Comparison of ENCODE assay signal across 9 cellular contexts in the genomic region with DNA sequence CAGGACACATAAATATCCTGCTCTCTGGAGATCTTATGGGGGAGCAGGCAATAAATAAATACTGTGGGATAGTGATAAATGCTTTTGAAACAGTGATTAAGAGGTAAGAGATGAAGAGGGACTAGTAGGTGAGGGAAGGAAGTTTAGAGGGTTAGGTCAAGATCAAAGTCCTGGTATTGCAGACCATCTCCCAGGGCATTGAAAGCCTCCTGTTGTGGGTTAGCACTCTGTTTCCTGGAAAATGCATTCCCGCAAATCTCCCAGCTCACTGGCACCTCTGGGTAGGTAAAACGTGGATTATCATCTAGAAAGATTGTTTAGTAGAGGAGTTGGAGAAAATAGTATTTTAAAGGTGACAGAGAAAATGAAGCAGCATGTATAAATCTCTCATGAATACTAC. TPM values are rescaled to one million over a fixed set of nuclear protein-coding genes. Genes with fewer than 3 reads are reported as not detected.
DNase-seq lines count a peak whose midpoint lies in the region; ATAC-seq, FAIRE-seq and TF ChIP-seq lines count a peak whose summit lies in the region.
"Had no signal": no experiment of that assay in that cellular context is flagged by ENCODE, and none has a peak within 500 bp of the region (broad histone marks: within the 10 kb centered on the region; RNA-seq: fewer than 3 reads in every experiment).

No MANE protein-coding gene starts in this region.

- H3K79me2 ChIP-seq in SU-DHL-6 (ENCODE audit: insufficient read depth, low read length): peaks cover 63% of the 10 kb centered on the region
- peaks cover 52% of the 10 kb centered on the region for H3K79me2 ChIP-seq in endothelial cell of umbilical vein (ENCODE audit: control insufficient read depth, insufficient read depth, low read length)

- H2AFZ ChIP-seq in SU-DHL-6 (ENCODE audit: low read depth, low read length, severe bottlenecking) (no peak overlapping the region), endothelial cell of umbilical vein (ENCODE audit: low read depth, low read length) (no peak overlapping the region)

- H3K4me3 ChIP-seq in SU-DHL-6 (ENCODE audit: insufficient read depth, low read length, poor library complexity, severe bottlenecking) (peak overlapping the region; percentile 85), endothelial cell of umbilical vein (replicated peaks in 1 of 3; ENCODE audit: insufficient read depth in 1 of 3, low read depth in 1 of 3, low read length in 3 of 3) (peak overlapping the region in 2 of 3 experiments; percentile 67 to 88), retinal pigment epithelial cell (ENCODE audit: low read length) (peak overlapping the region; percentile 96)

- peaks cover 10% of the 10 kb centered on the region for H3K36me3 Mint-ChIP-seq in T-helper 2 cell treated with Interferon-gamma antibody and Interleukin-4, amounts not matched to agents 5 μg/mL and 100 μg/mL, for 36 hours (ENCODE audit: low read depth)

- no peaks in the 10 kb centered on the region for H3K27me3 ChIP-seq in SU-DHL-6 (ENCODE audit: low read length)
- no peaks in the 10 kb centered on the region for H3K27me3 ChIP-seq in endothelial cell of umbilical vein (ENCODE audit: control insufficient read depth in 2 of 2, insufficient read depth in 2 of 2, low read length in 2 of 2)

- H3K9me2 ChIP-seq in SU-DHL-6 (replicated peaks; ENCODE audit: insufficient read depth, low read length): no peaks in the 10 kb centered on the region

- peak overlapping the region; percentile 83 for H3K4me3 Mint-ChIP-seq in T-helper 2 cell treated with Interferon-gamma antibody and Interleukin-4, amounts not matched to agents 5 μg/mL and 100 μg/mL, for 36 hours

- TF ChIP-seq CTCF in SU-DHL-6 (IDR thresholded peaks at IDR 0.05; ENCODE audit: insufficient read depth, low read length, poor library complexity, severe bottlenecking) (no peak), endothelial cell of umbilical vein (IDR thresholded peaks at IDR 0.05; ENCODE audit: extremely low read depth in 1 of 2, insufficient read depth in 1 of 2, low read depth in 1 of 2, low read length in 2 of 2) (no peak), retinal pigment epithelial cell (conservative IDR thresholded peaks at IDR 0.05; ENCODE audit: low read depth, low read length) (no peak)

- no TSS peak for BruUV-seq in endothelial cell of umbilical vein (replicated peaks; lab: Mats Ljungman, UMichigan)

- H3K4me1 ChIP-seq in endothelial cell of umbilical vein (ENCODE audit: control insufficient read depth, extremely low read depth, insufficient read depth, low read length): peaks cover 15% of the 10 kb centered on the region

- no peak for TF ChIP-seq POLR2A in endothelial cell of umbilical vein (IDR thresholded peaks at IDR 0.05; ENCODE audit: low read depth, low read length)

- intact Hi-C loops in endothelial cell of umbilical vein (cut with micrococcal nuclease): loop anchor here (2.0 to 5.0 kb wide), 3 partner anchors 36 to 69 kb away; partner anchors contain the start of gene SLC25A4

- CTCF ChIA-PET in endothelial cell of umbilical vein (lab: Charles Lee): interaction anchor here (1.3 kb wide), 1 partner anchor 826 kb away, joined by 3 read pairs; no protein-coding TSS in a partner anchor

- no peaks in the 10 kb centered on the region for H3K9me3 ChIP-seq in SU-DHL-6 (ENCODE audit: insufficient read depth, low read length)
- H3K9me3 ChIP-seq in endothelial cell of umbilical vein (replicated peaks; ENCODE audit: control insufficient read depth, insufficient read depth, low read length): no peaks in the 10 kb centered on the region

- dilution Hi-C loops in endothelial cell of umbilical vein (cut with MboI; ENCODE audit: extremely low pct_ligation_motif_present, low sequenced_read_pairs): no loop called here

- no peaks in the 10 kb centered on the region for H3K9me3 Mint-ChIP-seq in T-helper 2 cell treated with Interferon-gamma antibody and Interleukin-4, amounts not matched to agents 5 μg/mL and 100 μg/mL, for 36 hours

- H3K9me1 ChIP-seq in endothelial cell of umbilical vein (replicated peaks; ENCODE audit: control insufficient read depth, extremely low read depth, insufficient read depth, low read length): no peaks in the 10 kb centered on the region

- peaks cover 26% of the 10 kb centered on the region for H3F3A ChIP-seq in SU-DHL-6 (ENCODE audit: insufficient read depth)

- peak overlapping the region; percentile 67 for H3K9ac ChIP-seq in SU-DHL-6 (ENCODE audit: low read length)
- no peak overlapping the region for H3K9ac ChIP-seq in endothelial cell of umbilical vein (replicated peaks; ENCODE audit: extremely low read depth, insufficient read depth, low read length)

- peak overlapping the region; percentile 82 for H3K4me2 ChIP-seq in SU-DHL-6 (ENCODE audit: low read depth, low read length, poor library complexity, severe bottlenecking)
- H3K4me2 ChIP-seq in endothelial cell of umbilical vein (ENCODE audit: insufficient read depth, low read length): peak overlapping the region; percentile 84

- H3K36me3 ChIP-seq in SU-DHL-6 (ENCODE audit: low read length) (no peaks in the 10 kb centered on the region), endothelial cell of umbilical vein (ENCODE audit: control insufficient read depth in 2 of 2, extremely low read depth in 1 of 2, insufficient read depth in 2 of 2, low read length in 2 of 2) (no peaks in the 10 kb centered on the region)

- FAIRE-seq in endothelial cell of umbilical vein (lab: Jason Lieb, UNC): peak; percentile 33
- FAIRE-seq: A204.1 had no signal

- H3K27ac Mint-ChIP-seq in T-helper 2 cell treated with Interferon-gamma antibody and Interleukin-4, amounts not matched to agents 5 μg/mL and 100 μg/mL, for 36 hours: no peak overlapping the region

- H3K4me1 Mint-ChIP-seq in T-helper 2 cell treated with Interferon-gamma antibody and Interleukin-4, amounts not matched to agents 5 μg/mL and 100 μg/mL, for 36 hours (ENCODE audit: low read depth): peaks cover 23% of the 10 kb centered on the region

- no peak for ATAC-seq in HG03571 (IDR thresholded peaks at IDR 0.05; ENCODE audit: unreplicated experiment)

- DNase-seq in T-helper 2 cell treated with Interferon-gamma antibody and Interleukin-4, amounts not matched to agents 5 μg/mL and 100 μg/mL, for 36 hours (ENCODE audit: low spot score): no peak
- DNase-seq in T-helper 2 cell (no peak), endothelial cell of umbilical vein (ENCODE audit: low read depth, low spot score) (no peak), retinal pigment epithelial cell (ENCODE audit: low read depth) (no peak), occipital lobe (lab: John Stamatoyannopoulos, UW) (no peak)
- no peak for DNase-seq in stimulated activated CD4-positive, alpha-beta T cell treated with anti-CD3 and anti-CD28 coated beads, Interleukin-1b, Interleukin-23, amount 100 ng/mL, for 48 hours

- H3K27me3 Mint-ChIP-seq in T-helper 2 cell treated with Interferon-gamma antibody and Interleukin-4, amounts not matched to agents 5 μg/mL and 100 μg/mL, for 36 hours (ENCODE audit: low read depth): peaks cover 9% of the 10 kb centered on the region

- peak overlapping the region; percentile 32 for H3K27ac ChIP-seq in SU-DHL-6 (ENCODE audit: low read depth, low read length)
- H3K27ac ChIP-seq in endothelial cell of umbilical vein (ENCODE audit: insufficient read depth, low read depth, low read length): no peak overlapping the region

- H4K20me1 ChIP-seq in SU-DHL-6 (ENCODE audit: low read depth, low read length) (no peaks in the 10 kb centered on the region), endothelial cell of umbilical vein (replicated peaks; ENCODE audit: control insufficient read depth, extremely low read depth, insufficient read depth, low read length) (no peaks in the 10 kb centered on the region)

- POLR2A ChIA-PET in endothelial cell of umbilical vein (lab: Charles Lee): no interaction called here

TF ChIP-seq in endothelial cell of umbilical vein, 7 proteins besides CTCF, POLR2A, EP300 and RAD21:
- TF ChIP-seq FOS (IDR thresholded peaks at IDR 0.05; ENCODE audit: borderline replicate concordance, insufficient read depth, low read length) (no peak), JUN (IDR thresholded peaks at IDR 0.05; ENCODE audit: borderline replicate concordance, insufficient read depth, insufficient read length, low read depth) (no peak), EZH2 (IDR thresholded peaks at IDR 0.05; ENCODE audit: borderline replicate concordance, low read depth, low read length, severe bottlenecking) (no peak), GATA2 (IDR thresholded peaks at IDR 0.05; ENCODE audit: insufficient read depth, insufficient read length, low read depth, low read length) (no peak), POLR2AphosphoS5 (IDR thresholded peaks at IDR 0.05; ENCODE audit: insufficient read depth, low read depth, low read length) (no peak), MYC (IDR thresholded peaks at IDR 0.05; ENCODE audit: low read depth, low read length) (no peak)
- TF ChIP-seq, protein P1, sequence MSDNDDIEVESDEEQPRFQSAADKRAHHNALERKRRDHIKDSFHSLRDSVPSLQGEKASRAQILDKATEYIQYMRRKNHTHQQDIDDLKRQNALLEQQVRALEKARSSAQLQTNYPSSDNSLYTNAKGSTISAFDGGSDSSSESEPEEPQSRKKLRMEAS (IDR thresholded peaks at IDR 0.05; ENCODE audit: insufficient read depth, insufficient read length): no peak

RNA-seq across cellular contexts. Expression of gene SNX25, which starts 2.2 kb away (rescaled TPM):
- 16.1 and 20.2 TPM in 2 replicates for total RNA-seq in endothelial cell of umbilical vein
- 3.1 and 6.6 TPM in 2 replicates for polyA plus RNA-seq in endothelial cell of umbilical vein
- 7.5 and 8.8 TPM in 2 replicates for polyA plus RNA-seq in endothelial cell of umbilical vein (2011; cell fraction: cytosol; rRNA removed)
- polyA plus RNA-seq in endothelial cell of umbilical vein (2011; cell fraction: nucleus; rRNA removed): 17.1 and 21.3 TPM in 2 replicates
- 10.2 and 12.2 TPM in 2 replicates for polyA plus RNA-seq in endothelial cell of umbilical vein (2012)
- polyA minus RNA-seq in endothelial cell of umbilical vein: 35.3 and 49.6 TPM in 2 replicates
- 11.9 TPM for polyA minus RNA-seq in endothelial cell of umbilical vein (2011; cell fraction: cytosol; rRNA and poly(A)+ RNA removed)
- 31.6 and 43.4 TPM in 2 replicates for polyA minus RNA-seq in endothelial cell of umbilical vein (2011; cell fraction: nucleus; rRNA and poly(A)+ RNA removed)
- total RNA-seq in occipital lobe: 50.4 TPM

RNA-seq across cellular contexts. Expression of gene CFAP97, which starts 7.8 kb away (rescaled TPM):
- total RNA-seq in endothelial cell of umbilical vein (17.6 and 22.4 TPM in 2 replicates), occipital lobe (73.5 TPM)
- 4.0 and 5.3 TPM in 2 replicates for polyA plus RNA-seq in endothelial cell of umbilical vein
- 7.4 and 8.2 TPM in 2 replicates for polyA plus RNA-seq in endothelial cell of umbilical vein (2011; cell fraction: cytosol; rRNA removed)
- polyA plus RNA-seq in endothelial cell of umbilical vein (2011; cell fraction: nucleus; rRNA removed): 9.2 and 9.3 TPM in 2 replicates
- polyA plus RNA-seq in endothelial cell of umbilical vein (2012): 19.8 and 21.8 TPM in 2 replicates
- 9.7 and 12.3 TPM in 2 replicates for polyA minus RNA-seq in endothelial cell of umbilical vein
- 10.4 TPM for polyA minus RNA-seq in endothelial cell of umbilical vein (2011; cell fraction: cytosol; rRNA and poly(A)+ RNA removed)
- 9.0 and 11.2 TPM in 2 replicates for polyA minus RNA-seq in endothelial cell of umbilical vein (2011; cell fraction: nucleus; rRNA and poly(A)+ RNA removed)
